ENCODE assay signal across 8 cellular contexts in the genomic region with DNA sequence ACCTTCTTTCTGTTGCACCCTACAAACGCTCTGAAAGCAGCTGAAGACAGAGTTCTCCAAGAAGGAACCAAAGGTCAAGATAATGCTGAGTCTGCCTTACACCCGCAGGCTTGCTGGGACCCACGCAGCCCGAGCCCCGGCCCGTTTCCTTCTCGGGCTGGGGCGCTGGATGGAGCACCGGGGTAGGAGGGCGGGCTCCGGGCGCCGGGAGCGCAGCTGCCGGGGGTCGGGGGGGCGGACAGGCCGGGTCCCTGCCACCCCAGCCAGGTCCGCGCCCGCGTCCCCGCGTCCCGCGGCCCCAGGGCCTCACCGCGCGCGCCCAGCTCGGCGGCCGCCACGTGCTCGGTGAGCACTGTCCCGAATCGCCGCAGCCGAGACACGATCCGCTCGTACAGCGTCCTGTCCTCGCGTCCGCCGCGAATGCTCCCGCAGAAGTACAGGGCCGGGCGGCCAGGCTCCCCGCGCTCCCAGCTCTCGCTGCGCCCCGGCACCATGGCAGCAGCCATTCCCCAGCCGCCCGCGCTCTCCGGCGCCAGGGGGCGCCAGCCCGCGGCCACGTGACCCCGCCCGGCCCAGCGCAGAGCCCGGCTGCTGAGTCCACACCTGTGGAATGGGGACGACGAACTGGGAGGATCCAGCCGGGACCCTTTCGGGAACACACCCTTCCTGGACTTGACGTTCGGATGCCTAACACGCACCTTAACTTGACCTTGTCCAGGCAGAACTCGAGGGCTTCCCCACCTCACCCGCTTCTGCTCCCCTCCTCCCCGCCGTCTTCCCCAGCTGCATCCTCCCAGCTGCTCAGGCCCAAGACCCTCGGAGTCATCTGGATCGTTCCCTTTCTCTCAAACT. TPM values are rescaled to one million over a fixed set of nuclear protein-coding genes. Genes with fewer than 3 reads are reported as not detected.
A peak's percentile ranks its signal among the peaks of the same experiment; 100 is the strongest.
DNase-seq lines count a peak whose midpoint lies in the region; ATAC-seq, FAIRE-seq and TF ChIP-seq lines count a peak whose summit lies in the region.

A gene with protein sequence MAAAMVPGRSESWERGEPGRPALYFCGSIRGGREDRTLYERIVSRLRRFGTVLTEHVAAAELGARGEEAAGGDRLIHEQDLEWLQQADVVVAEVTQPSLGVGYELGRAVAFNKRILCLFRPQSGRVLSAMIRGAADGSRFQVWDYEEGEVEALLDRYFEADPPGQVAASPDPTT (minus strand): TSS at position 531 of the 852 bp plus-strand sequence. CDS start 25 bp downstream, at position 506.

- peak within 1 kb of the TSS; percentile 92 for H3K4me3 Mint-ChIP-seq in memory B cell

- H4K5ac ChIP-seq in H1 (ENCODE audit: insufficient read length, low read depth, low read length) = peak within 1 kb of the TSS; percentile 83

- peak within 1 kb of the TSS; percentile 87 for H3K18ac ChIP-seq in H1 (ENCODE audit: extremely low read depth, low read length)

- peaks cover 34% of the 10 kb centered on the region for H3K4me1 Mint-ChIP-seq in memory B cell

- no peaks in the 10 kb centered on the region for H3K36me3 Mint-ChIP-seq in memory B cell

- peak within 1 kb of the TSS; percentile 90; the same call in 1 of the 2 replicates for H2BK12ac ChIP-seq in H1 (ENCODE audit: low read depth, low read length)

- CTCF ChIA-PET in AG04450 (lab: Charles Lee) = interaction anchor here (0.6 to 2.1 kb wide), 36 partner anchors 9 to 325 kb away, joined by 3 to 29 read pairs (median 4); a partner anchor contains a TSS
- CTCF ChIA-PET in H1 (lab: Charles Lee; ENCODE audit: partially characterized antibody) = interaction anchor here (0.5 to 5.6 kb wide), 28 partner anchors 9 to 280 kb away, joined by 3 to 33 read pairs (median 4); a partner anchor contains a TSS

- peaks cover 5% of the 10 kb centered on the region; the same call in 1 of the 2 replicates for H3K23me2 ChIP-seq in H1 (ENCODE audit: low read depth, low read length)

- H3K9me3 ChIP-seq in AG04450 (ENCODE audit: control insufficient read depth, insufficient read depth, low read length) (no peaks in the 10 kb centered on the region), H1 (ENCODE audit: insufficient read depth in 2 of 2, low read depth in 1 of 2, low read length in 1 of 2) (no peaks in the 10 kb centered on the region)

- H3K27me3 ChIP-seq in AG04450 (ENCODE audit: control insufficient read depth, insufficient read depth, low read length) (peaks cover 9% of the 10 kb centered on the region), H1 (replicated peaks in 1 of 4; ENCODE audit: control insufficient read depth in 3 of 4, extremely low read depth in 1 of 4, insufficient read depth in 3 of 4, low read length in 3 of 4) (peaks cover 3 to 22% (median 17%) of the 10 kb centered on the region in 4 experiments)

- no peaks in the 10 kb centered on the region for H4K20me1 ChIP-seq in H1 (replicated peaks in 1 of 2; ENCODE audit: control insufficient read depth in 1 of 2, insufficient read depth in 2 of 2, low read length in 2 of 2)

- peaks cover 6% of the 10 kb centered on the region for H3K27me3 Mint-ChIP-seq in memory B cell

- peak within 1 kb of the TSS; percentile 65 for H3K4ac ChIP-seq in H1 (replicated peaks; ENCODE audit: insufficient read length, low read depth, low read length)

- no peak within 1 kb of the TSS for H3K23ac ChIP-seq in H1 (ENCODE audit: insufficient read length)

- H3K27ac Mint-ChIP-seq in memory B cell = peak within 1 kb of the TSS; percentile 88

- H2AK5ac ChIP-seq in H1 (ENCODE audit: low read depth, low read length) = 0 out of 2 replicates have a peak within 1 kb of the TSS, but pooled peaks have one; percentile 65

- H3K4me1 ChIP-seq in H1 (replicated peaks in 1 of 4; ENCODE audit: control insufficient read depth in 3 of 4, insufficient read depth in 4 of 4, low read length in 3 of 4) = peaks cover 0 to 4% (median 4%) of the 10 kb centered on the region in 4 experiments; a peak in 4 of 7 replicates

- peak within 1 kb of the TSS; percentile 57 for H2BK120ac ChIP-seq in H1 (replicated peaks; ENCODE audit: low read depth, low read length)

- no peaks in the 10 kb centered on the region for H3K79me2 ChIP-seq in H1 (ENCODE audit: control insufficient read depth in 1 of 2, insufficient read depth in 2 of 2, low read length in 2 of 2)

- no peaks in the 10 kb centered on the region for H3K79me1 ChIP-seq in H1 (ENCODE audit: low read depth, low read length)

- peak within 1 kb of the TSS; percentile 62 to 80 (median 77) for H3K9ac ChIP-seq in H1 (replicated peaks in 1 of 4; ENCODE audit: extremely low read depth in 1 of 4, low read depth in 3 of 4, low read length in 3 of 4)

- H3K4me3 ChIP-seq in AG04450 (ENCODE audit: low read depth, low read length) = peak within 1 kb of the TSS; percentile 66
- H3K4me3 ChIP-seq in H1 (ENCODE audit: extremely low read depth in 1 of 4, insufficient read depth in 2 of 4, low read depth in 3 of 4, low read length in 4 of 4) = peak within 1 kb of the TSS; percentile 56 to 74 (median 58)

- no peak within 1 kb of the TSS; the same call in 1 of the 2 replicates for H2BK15ac ChIP-seq in H1 (ENCODE audit: low read length)

- no peak for DNase-seq in AG04450 (ENCODE audit: low read depth, low spot score)
- DNase-seq in NCI-H69 (lab: John Stamatoyannopoulos, UW) = peak; percentile 86
- peak; percentile 95 for DNase-seq in activated CD8-positive, alpha-beta memory T cell treated with anti-CD3 and anti-CD28 coated beads for 24 hours
- peak; percentile 36 to 94 for DNase-seq in H1 (ENCODE audit: low read depth in 1 of 2, low spot score in 2 of 2)
- DNase-seq in memory B cell (ENCODE audit: low spot score in 2 of 2) = peak; percentile 82 to 93
- peak; percentile 51 for DNase-seq in stimulated activated CD8-positive, alpha-beta memory T cell treated with anti-CD3 and anti-CD28 coated beads, Interleukin-12 subunit alpha, Interleukin-12 subunit beta, amount 100 ng/mL, for 24 hours (ENCODE audit: extremely low read depth)

- peak in 1 of 2 experiments; percentile 31; a peak in 1 of 3 replicates for TF ChIP-seq EP300 in H1 (IDR thresholded peaks at IDR 0.05; ENCODE audit: borderline replicate concordance in 1 of 2, low read depth in 2 of 2, low read length in 2 of 2)

- TF ChIP-seq CTCF in AG04450 (IDR thresholded peaks at IDR 0.05; ENCODE audit: low read depth, low read length) (peak; percentile 64), H1 (IDR thresholded peaks at IDR 0.05; ENCODE audit: control extremely low read depth in 1 of 3, insufficient read depth in 1 of 3, low read depth in 1 of 3, low read length in 3 of 3) (peak in 2 of 3 experiments; percentile 81 to 83; a peak in 3 of 4 replicates)

- peak within 1 kb of the TSS; percentile 36 to 73 for H3K4me2 ChIP-seq in H1 (ENCODE audit: insufficient read depth in 1 of 2, low read depth in 2 of 2, low read length in 2 of 2)

- WGBS in H1 (ENCODE audit: extremely low coverage in 1 of 2, insufficient coverage in 1 of 2, insufficient read length in 1 of 2, insufficient replicate concordance in 2 of 2, low coverage in 1 of 2, low lambda C conversion rate in 2 of 2, missing lambda C conversion rate in 1 of 2), 2 experiments = 9% methylated on average over 56 of the region's 82 CpGs; no CpG with 5 or more reads in 1 of the 2 experiments

- H2BK20ac ChIP-seq in H1 (ENCODE audit: low read length) = peak within 1 kb of the TSS; percentile 48; the same call in 1 of the 2 replicates

- H3K9me3 Mint-ChIP-seq in memory B cell = no peaks in the 10 kb centered on the region

- FAIRE-seq in H1 (lab: Jason Lieb, UNC) = no peak

- peak within 1 kb of the TSS; percentile 95 for H4K91ac ChIP-seq in H1 (replicated peaks; ENCODE audit: insufficient read length, low read length)

- peak; percentile 41 to 64 for TF ChIP-seq RAD21 in H1 (IDR thresholded peaks at IDR 0.05 in 1 of 2, conservative IDR thresholded peaks at IDR 0.05 in 1 of 2; ENCODE audit: low read depth in 2 of 2, low read length in 2 of 2)

- peak within 1 kb of the TSS; percentile 87 for H4K8ac ChIP-seq in H1 (ENCODE audit: extremely low read depth, insufficient read depth, low read length)

- no peak within 1 kb of the TSS for H3K14ac ChIP-seq in H1 (ENCODE audit: insufficient read length)

- peak within 1 kb of the TSS; percentile 71 for H2BK5ac ChIP-seq in H1 (ENCODE audit: low read depth, low read length)

- peak within 1 kb of the TSS; percentile 100 for H2AFZ ChIP-seq in H1 (ENCODE audit: low read length)

- peak in 1 of 2 experiments; percentile 84; a peak in 2 of 3 replicates for TF ChIP-seq POLR2A in H1 (IDR thresholded peaks at IDR 0.05; ENCODE audit: control extremely low read depth in 1 of 2, low read depth in 2 of 2, low read length in 2 of 2)

- ATAC-seq in GM18519 (IDR thresholded peaks at IDR 0.05; ENCODE audit: low FRiP score, unreplicated experiment) = peak; percentile 58
- ATAC-seq in HG03095 (IDR thresholded peaks at IDR 0.05; ENCODE audit: unreplicated experiment) = peak; percentile 57
- peak; percentile 73 for ATAC-seq in memory B cell (ENCODE audit: low read depth)

- H3K56ac ChIP-seq in H1 (replicated peaks; ENCODE audit: insufficient read length, low read depth, low read length) = peak within 1 kb of the TSS; percentile 5

- no peaks in the 10 kb centered on the region for H3K36me3 ChIP-seq in H1 (ENCODE audit: control insufficient read depth in 2 of 4, insufficient read depth in 4 of 4, low read length in 3 of 4)

- POLR2A ChIA-PET in AG04450 (lab: Yijun Ruan, JAX) = interaction anchor here (0.6 to 1.7 kb wide), 5 partner anchors 9 to 409 kb away, joined by 3 to 6 read pairs (median 6); a partner anchor contains a TSS
- POLR2A ChIA-PET in H1 (lab: Charles Lee; ENCODE audit: partially characterized antibody) = interaction anchor here (0.8 to 2.9 kb wide), 20 partner anchors 9 to 170 kb away, joined by 3 to 19 read pairs (median 5); a partner anchor contains a TSS

- H3K27ac ChIP-seq in AG04450 (ENCODE audit: low read depth, low read length) (no peak within 1 kb of the TSS), H1 (ENCODE audit: low read depth, low read length) (no peak within 1 kb of the TSS)

TF ChIP-seq in H1, 55 proteins besides CTCF, POLR2A, EP300 and RAD21 (continues in another document):
- TF ChIP-seq SP2 (IDR thresholded peaks at IDR 0.05; ENCODE audit: low read length) (no peak), NRF1 (IDR thresholded peaks at IDR 0.05; ENCODE audit: low read depth, low read length) (no peak), BRCA1 (IDR thresholded peaks at IDR 0.05; ENCODE audit: low read depth, low read length) (no peak), GTF2F1 (IDR thresholded peaks at IDR 0.05; ENCODE audit: borderline replicate concordance, low read depth, low read length) (no peak)

RNA-seq across cellular contexts. Expression of the gene that starts here (rescaled TPM):
- 36.9 and 42.4 TPM in 2 replicates for polyA plus RNA-seq in AG04450 (2011; rRNA removed)
- 8.8 and 8.9 TPM in 2 replicates for polyA minus RNA-seq in AG04450 (2011; rRNA and poly(A)+ RNA removed)
- 33.9 and 37.2 TPM in 2 replicates for total RNA-seq in H1 (2021; fragmentation: NEBNext Ultra II Directional; extraction: Animal tissue kit (Norgen Biotek cat#: 25700))
- polyA plus RNA-seq in H1 (2011; rRNA removed) = 134 and 168 TPM in 2 replicates
- 125 TPM for polyA plus RNA-seq in H1 (2011; cell fraction: cytosol; rRNA removed)
- polyA plus RNA-seq in H1 (2011; cell fraction: nucleus; rRNA removed) = 70.6 TPM
- polyA plus RNA-seq in H1 (2012, experiment 1 of 2) = 48.8 to 75.5 TPM (median 71.2 TPM) in 4 replicates
- 54.9 TPM for polyA plus RNA-seq in H1 (2012, experiment 2 of 2)
- 53.9 TPM for polyA plus RNA-seq in H1 (2013, experiment 1 of 2)
- polyA plus RNA-seq in H1 (2013, experiment 2 of 2) = 54.5 TPM
- polyA minus RNA-seq in H1 (2011; rRNA and poly(A)+ RNA removed) = 7.8 and 8.3 TPM in 2 replicates
- 11.4 TPM for polyA minus RNA-seq in H1 (2011; cell fraction: cytosol; rRNA and poly(A)+ RNA removed)
- polyA minus RNA-seq in H1 (2011; cell fraction: nucleus; rRNA and poly(A)+ RNA removed) = 24.6 TPM
